ENCODE assay signal across 12 cellular contexts in genomic region chr10:121595806-121596667, GRCh38. TPM values are rescaled to one million over a fixed set of nuclear protein-coding genes. Genes with fewer than 3 reads are reported as not detected.
DNase-seq lines count a peak whose midpoint lies in the region; ATAC-seq and TF ChIP-seq lines count a peak whose summit lies in the region.
"Had no signal": no experiment of that assay in that cellular context is flagged by ENCODE, and none has a peak within 500 bp of the region (broad histone marks: within the 10 kb centered on the region; RNA-seq: fewer than 3 reads in every experiment).

No MANE protein-coding gene starts in this region.

- H3K27me3 Mint-ChIP-seq in central memory CD8-positive, alpha-beta T cell, result peaks cover 45% of the 10 kb centered on the region
- peaks cover 46% of the 10 kb centered on the region for H3K27me3 Mint-ChIP-seq in activated CD8-positive, alpha-beta T cell treated with anti-CD3 and anti-CD28 coated beads, Interleukin-2, amount 10 ng/mL, durations not matched to agents 7 days and 5 days (ENCODE audit: low read depth)

- H3K4me1 ChIP-seq in HUES64 (ENCODE audit: insufficient read depth, low read length) (peaks cover 71% of the 10 kb centered on the region), left lung (peaks cover 3 to 4% of the 10 kb centered on the region in 2 donors), sigmoid colon (peaks cover 0 to 55% (median 39%) of the 10 kb centered on the region in 4 donors)
- H3K4me1 ChIP-seq in effector memory CD4-positive, alpha-beta T cell (ENCODE audit: control insufficient read depth, insufficient read depth, low read length, poor library complexity, severe bottlenecking), result peaks cover 6% of the 10 kb centered on the region

- H3K27me3 ChIP-seq in HUES64 (ENCODE audit: insufficient read depth, low read length) (peaks cover 10% of the 10 kb centered on the region; the same call in 1 of the 2 replicates), left lung (peaks cover 27 to 87% of the 10 kb centered on the region in 2 donors), sigmoid colon (no peaks in the 10 kb centered on the region)
- H3K27me3 ChIP-seq in effector memory CD4-positive, alpha-beta T cell (replicated peaks; ENCODE audit: control insufficient read depth, insufficient read depth, low read length, poor library complexity, severe bottlenecking), result peaks cover 6% of the 10 kb centered on the region

- peaks cover 5% of the 10 kb centered on the region for H3K4me1 Mint-ChIP-seq in central memory CD8-positive, alpha-beta T cell
- H3K4me1 Mint-ChIP-seq in activated CD8-positive, alpha-beta T cell treated with anti-CD3 and anti-CD28 coated beads, Interleukin-2, amount 10 ng/mL, durations not matched to agents 7 days and 5 days (ENCODE audit: low read depth), result peaks cover 5% of the 10 kb centered on the region

- H3K9me3 Mint-ChIP-seq in central memory CD8-positive, alpha-beta T cell, result no peaks in the 10 kb centered on the region
- H3K9me3 Mint-ChIP-seq in activated CD8-positive, alpha-beta T cell treated with anti-CD3 and anti-CD28 coated beads, Interleukin-2, amount 10 ng/mL, durations not matched to agents 7 days and 5 days (ENCODE audit: insufficient read depth), result no peaks in the 10 kb centered on the region

- 2% methylated on average over 28 of the region's 28 CpGs for WGBS in HUES64
- 40 to 80% methylated on average over 28 of the region's 28 CpGs for WGBS in sigmoid colon, 2 donors

- intact Hi-C loops in left lung (cut with DNase I), result no loop called here
- intact Hi-C loops in sigmoid colon (cut with DNase I), result loop anchor here (2.0 to 10.0 kb wide), 10 partner anchors 73 to 649 kb away; no protein-coding TSS in a partner anchor

- no peak for DNase-seq in central memory CD8-positive, alpha-beta T cell (ENCODE audit: low spot score in 2 of 2)
- no peak for DNase-seq in left lung
- DNase-seq in sigmoid colon, result peak; percentile 52
- no peak for DNase-seq in activated CD8-positive, alpha-beta T cell treated with anti-CD3 and anti-CD28 coated beads, Interleukin-2, amount 10 ng/mL, durations not matched to agents 7 days and 5 days
- DNase-seq in NCI-H1436 (lab: John Stamatoyannopoulos, UW), result no peak
- DNase-seq in effector memory CD4-positive, alpha-beta T cell, result no peak
- DNase-seq: activated CD4-positive, CD25-positive, alpha-beta regulatory T cell; DMS53; PC-3 had no signal

- peak overlapping the region; percentile 74 for H3K4me3 Mint-ChIP-seq in central memory CD8-positive, alpha-beta T cell
- H3K4me3 Mint-ChIP-seq in activated CD8-positive, alpha-beta T cell treated with anti-CD3 and anti-CD28 coated beads, Interleukin-2, amount 10 ng/mL, durations not matched to agents 7 days and 5 days, result no peak overlapping the region

- POLR2A ChIA-PET in activated CD8-positive, alpha-beta T cell treated with anti-CD3 and anti-CD28 coated beads, Interleukin-2, amount 10 ng/mL, durations not matched to agents 7 days and 5 days (lab: Charles Lee), result no interaction called here

- peaks cover 35% of the 10 kb centered on the region for H3K36me3 ChIP-seq in HUES64 (ENCODE audit: insufficient read depth, low read length)
- no peaks in the 10 kb centered on the region for H3K36me3 ChIP-seq in left lung
- H3K36me3 ChIP-seq in sigmoid colon, result no peaks in the 10 kb centered on the region
- no peaks in the 10 kb centered on the region for H3K36me3 ChIP-seq in effector memory CD4-positive, alpha-beta T cell (ENCODE audit: control insufficient read depth, insufficient read depth, low read length)

- ATAC-seq in central memory CD8-positive, alpha-beta T cell (replicated peaks; ENCODE audit: extremely low read depth, poor library complexity, severe bottlenecking), result no peak
- ATAC-seq in left lung (peak; percentile 8), GM19351 (IDR thresholded peaks at IDR 0.05; ENCODE audit: unreplicated experiment) (no peak)
- ATAC-seq in activated CD8-positive, alpha-beta T cell treated with anti-CD3 and anti-CD28 coated beads, Interleukin-2, amount 10 ng/mL, durations not matched to agents 7 days and 5 days, result no peak
- ATAC-seq: PC-3 had no signal

- peak overlapping the region; percentile 80 for H3K4me3 ChIP-seq in HUES64 (ENCODE audit: low read length)
- peak overlapping the region; percentile 43 to 52 for H3K4me3 ChIP-seq in left lung
- H3K4me3 ChIP-seq in sigmoid colon, result peak overlapping the region; percentile 80 to 90 (median 82)
- H3K4me3 ChIP-seq in effector memory CD4-positive, alpha-beta T cell (ENCODE audit: insufficient read depth, low read depth, low read length, poor library complexity, severe bottlenecking), result no peak overlapping the region

- no peaks in the 10 kb centered on the region for H3K9me3 ChIP-seq in HUES64 (ENCODE audit: insufficient read depth, low read depth, low read length)
- no peaks in the 10 kb centered on the region for H3K9me3 ChIP-seq in left lung
- H3K9me3 ChIP-seq in sigmoid colon, result no peaks in the 10 kb centered on the region
- H3K9me3 ChIP-seq in effector memory CD4-positive, alpha-beta T cell (ENCODE audit: control insufficient read depth, low read length), result no peaks in the 10 kb centered on the region

- no peak for TF ChIP-seq EP300 in sigmoid colon (IDR thresholded peaks at IDR 0.05)

- H3K36me3 Mint-ChIP-seq in central memory CD8-positive, alpha-beta T cell (ENCODE audit: insufficient read depth), result peaks cover 2% of the 10 kb centered on the region
- peaks cover 2% of the 10 kb centered on the region for H3K36me3 Mint-ChIP-seq in activated CD8-positive, alpha-beta T cell treated with anti-CD3 and anti-CD28 coated beads, Interleukin-2, amount 10 ng/mL, durations not matched to agents 7 days and 5 days (ENCODE audit: low read depth)

- no peak for TF ChIP-seq POLR2A in sigmoid colon (IDR thresholded peaks at IDR 0.05)

- H3K9ac ChIP-seq in HUES64 (ENCODE audit: low read depth, low read length), result peak overlapping the region; percentile 9

- peak overlapping the region; percentile 100; the same call in 1 of the 2 replicates for H3K27ac ChIP-seq in HUES64 (ENCODE audit: low read depth, low read length)
- peak overlapping the region in 1 of 2 donors; percentile 76 for H3K27ac ChIP-seq in left lung
- H3K27ac ChIP-seq in sigmoid colon, result peak overlapping the region; percentile 84 to 96 (median 89)
- no peak overlapping the region for H3K27ac ChIP-seq in effector memory CD4-positive, alpha-beta T cell (ENCODE audit: insufficient read depth, low read length, poor library complexity, severe bottlenecking)

- TF ChIP-seq CTCF in left lung (IDR thresholded peaks at IDR 0.05) (no peak), sigmoid colon (IDR thresholded peaks at IDR 0.05) (no peak)

- CTCF ChIA-PET in activated CD8-positive, alpha-beta T cell treated with anti-CD3 and anti-CD28 coated beads, Interleukin-2, amount 10 ng/mL, durations not matched to agents 7 days and 5 days (lab: Charles Lee), result no interaction called here

- no peak overlapping the region for H3K27ac Mint-ChIP-seq in central memory CD8-positive, alpha-beta T cell (ENCODE audit: low read depth)
- no peak overlapping the region for H3K27ac Mint-ChIP-seq in activated CD8-positive, alpha-beta T cell treated with anti-CD3 and anti-CD28 coated beads, Interleukin-2, amount 10 ng/mL, durations not matched to agents 7 days and 5 days

RNA-seq across cellular contexts. Expression of gene FGFR2, which starts 2.2 kb away (rescaled TPM):
- 45.7 TPM for polyA plus RNA-seq in HUES64 (2013, experiment 1 of 2)
- 46.9 TPM for polyA plus RNA-seq in HUES64 (2013, experiment 2 of 2)
- total RNA-seq in left lung (10 to 100 TPM; 48.0 to 71.3 TPM), sigmoid colon (100 to 1,000 TPM in 3 of 4 donors, 10 to 100 TPM in 1; 71.5 to 143 (median 112) TPM)
- polyA plus RNA-seq in sigmoid colon, result 10 to 100 TPM in 2 of 3 donors, 1 to 10 TPM in 1; 5.1 to 20.4 (median 11.4) TPM
- not detected for total RNA-seq in activated CD8-positive, alpha-beta T cell treated with anti-CD3 and anti-CD28 coated beads, Interleukin-2, amount 10 ng/mL, durations not matched to agents 7 days and 5 days
- total RNA-seq: LHCN-M2 had no signal

Comparison
In these comparisons a context has a peak if more than half of its experiments do, and no peak if none do; other contexts are left out.
1. RNA of gene FGFR2, which starts 2.2 kb away (total RNA-seq): 71.5 to 143 TPM in sigmoid colon and 48.0 to 71.3 TPM in left lung; not detected in activated CD8-positive, alpha-beta T cell treated with anti-CD3 and anti-CD28 coated beads, Interleukin-2, amount 10 ng/mL, durations not matched to agents 7 days and 5 days; every median in the first group is over 10 times any median in the second.